ENCODE assay signal across 8 cellular contexts in the genomic region with DNA sequence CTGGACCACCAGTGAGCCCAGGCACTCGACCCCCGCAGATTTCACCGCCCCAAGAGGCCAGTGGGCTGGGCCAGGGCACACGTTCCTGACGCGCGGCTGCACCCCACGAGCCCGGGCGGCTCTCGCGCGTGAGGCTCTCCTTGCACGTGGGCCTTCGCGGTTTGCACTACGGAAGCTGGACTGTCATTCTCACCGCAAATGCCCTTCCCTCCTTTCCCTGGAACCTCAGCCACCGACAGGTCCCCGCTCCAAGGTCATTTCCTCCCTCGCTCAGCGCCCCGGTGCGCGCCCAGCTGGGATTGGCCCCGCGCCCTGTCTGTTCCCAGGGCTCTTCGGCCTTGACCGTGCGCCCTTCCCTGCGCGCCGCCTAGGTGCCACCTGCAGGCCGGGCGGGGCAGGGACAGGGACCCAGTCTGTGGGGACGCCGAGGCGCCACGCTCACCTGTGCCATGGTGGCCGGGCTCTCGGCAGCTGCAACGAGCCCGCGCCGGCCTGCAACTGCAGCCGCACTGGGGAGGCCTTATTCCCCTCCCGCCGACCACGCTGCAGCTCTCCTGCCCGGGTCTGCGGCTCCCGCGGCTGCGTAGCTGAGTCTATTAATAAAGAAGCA. TPM values are rescaled to one million over a fixed set of nuclear protein-coding genes. Genes with fewer than 3 reads are reported as not detected.
DNase-seq lines count a peak whose midpoint lies in the region; ATAC-seq and TF ChIP-seq lines count a peak whose summit lies in the region.

No MANE protein-coding gene starts in this region.

- H3K4me1 Mint-ChIP-seq in neural progenitor cell (peaks cover 23% of the 10 kb centered on the region), type B pancreatic cell (ENCODE audit: unreplicated experiment) (peaks cover 24% of the 10 kb centered on the region)

- no peak overlapping the region for H3K4me3 ChIP-seq in neural progenitor cell

- no peaks in the 10 kb centered on the region for H3K9me3 Mint-ChIP-seq in neural progenitor cell
- H3K9me3 Mint-ChIP-seq in type B pancreatic cell, result no peaks in the 10 kb centered on the region

- H3K36me3 Mint-ChIP-seq in neural progenitor cell, result no peaks in the 10 kb centered on the region
- no peaks in the 10 kb centered on the region for H3K36me3 Mint-ChIP-seq in type B pancreatic cell

- peak; percentile 80 for TF ChIP-seq CTCF in GM12874 (IDR thresholded peaks at IDR 0.05; ENCODE audit: insufficient read depth, low read depth, low read length)
- peak; percentile 30 for TF ChIP-seq CTCF in neural progenitor cell (IDR thresholded peaks at IDR 0.05)
- peak; percentile 60 for TF ChIP-seq CTCF in type B pancreatic cell (conservative IDR thresholded peaks at IDR 0.05)

- peak; percentile 77 for DNase-seq in NCI-H69 (lab: John Stamatoyannopoulos, UW)
- DNase-seq in activated CD8-positive, alpha-beta memory T cell treated with anti-CD3 and anti-CD28 coated beads for 48 hours (ENCODE audit: low read depth in 2 of 3, low spot score in 2 of 3), result peak in 2 of 3 experiments; percentile 49
- peak; percentile 57 for DNase-seq in neural progenitor cell (ENCODE audit: low spot score)
- DNase-seq in type B pancreatic cell (ENCODE audit: extremely low spot score, unreplicated experiment), result peak; percentile 81
- DNase-seq in putamen (ENCODE audit: low spot score), result no peak

- H3K27me3 Mint-ChIP-seq in neural progenitor cell (ENCODE audit: insufficient read depth, low read depth) (peaks cover 61% of the 10 kb centered on the region), type B pancreatic cell (peaks cover 68% of the 10 kb centered on the region)

- peaks cover 7% of the 10 kb centered on the region for H3K4me1 ChIP-seq in neural progenitor cell

- no peak overlapping the region for H3K27ac ChIP-seq in neural progenitor cell

- H3K27ac Mint-ChIP-seq in neural progenitor cell, result no peak overlapping the region
- H3K27ac Mint-ChIP-seq in type B pancreatic cell, result peak overlapping the region; percentile 65

- H3K4me3 Mint-ChIP-seq in neural progenitor cell (peak overlapping the region; percentile 38), type B pancreatic cell (peak overlapping the region; percentile 82)

- H3F3A ChIP-seq in neural progenitor cell (ENCODE audit: low read depth), result peaks cover 21% of the 10 kb centered on the region

- peak overlapping the region; percentile 7 for H3K4me2 ChIP-seq in neural progenitor cell

- peaks cover 100% of the 10 kb centered on the region for H3K27me3 ChIP-seq in neural progenitor cell

- H3K9me3 ChIP-seq in neural progenitor cell (ENCODE audit: low read depth), result no peaks in the 10 kb centered on the region

- peak; percentile 43 for ATAC-seq in HG03064 (IDR thresholded peaks at IDR 0.05; ENCODE audit: low read depth, unreplicated experiment)
- ATAC-seq in esophagus mucosa, result peak; percentile 73

- H3K36me3 ChIP-seq in neural progenitor cell, result no peaks in the 10 kb centered on the region

- H4K20me1 ChIP-seq in neural progenitor cell (ENCODE audit: low read depth), result peaks cover 57% of the 10 kb centered on the region

- H2AFZ ChIP-seq in neural progenitor cell (replicated peaks), result no peak overlapping the region

- no peaks in the 10 kb centered on the region for H3K79me2 ChIP-seq in neural progenitor cell (ENCODE audit: low read depth)

- no peak overlapping the region for H3K9ac ChIP-seq in neural progenitor cell

RNA-seq across cellular contexts. Expression of a gene that starts 2.1 kb away (rescaled TPM):
- 23.9 TPM for total RNA-seq in esophagus mucosa
- total RNA-seq in neural progenitor cell (ENCODE audit: low replicate concordance), result 0.64 and 0.90 TPM in 2 replicates
- total RNA-seq in type B pancreatic cell (ENCODE audit: low replicate concordance), result 36.1 and 44.1 TPM in 2 replicates

RNA-seq across cellular contexts. Expression of a gene that starts 59.8 kb away (rescaled TPM):
- total RNA-seq in esophagus mucosa, result 62.7 TPM
- 32.3 and 40.6 TPM in 2 replicates for total RNA-seq in neural progenitor cell (ENCODE audit: low replicate concordance)
- total RNA-seq in type B pancreatic cell (ENCODE audit: low replicate concordance), result 60.2 and 67.0 TPM in 2 replicates

RNA-seq across cellular contexts. Expression of a gene that starts 59.9 kb away (rescaled TPM):
- 12.6 TPM for total RNA-seq in esophagus mucosa
- 13.6 and 16.5 TPM in 2 replicates for total RNA-seq in neural progenitor cell (ENCODE audit: low replicate concordance)
- total RNA-seq in type B pancreatic cell (ENCODE audit: low replicate concordance), result 23.6 and 28.8 TPM in 2 replicates

Comparison
In these comparisons a context has a peak if more than half of its experiments do, and no peak if none do; other contexts are left out.
1. CTCF ChIP-seq: peak in every context shown above with its lines; median percentile 80 in GM12874; 60 in type B pancreatic cell; 30 in neural progenitor cell.
2. RNA of a gene that starts 2.1 kb away (total RNA-seq): 36.1 to 44.1 TPM in type B pancreatic cell and 23.9 TPM in esophagus mucosa (single experiment); 0.64 to 0.90 TPM in neural progenitor cell; every median in the first group is over 10 times any median in the second.